Comparison of ENCODE assay signal across 8 cellular contexts in the genomic region with DNA sequence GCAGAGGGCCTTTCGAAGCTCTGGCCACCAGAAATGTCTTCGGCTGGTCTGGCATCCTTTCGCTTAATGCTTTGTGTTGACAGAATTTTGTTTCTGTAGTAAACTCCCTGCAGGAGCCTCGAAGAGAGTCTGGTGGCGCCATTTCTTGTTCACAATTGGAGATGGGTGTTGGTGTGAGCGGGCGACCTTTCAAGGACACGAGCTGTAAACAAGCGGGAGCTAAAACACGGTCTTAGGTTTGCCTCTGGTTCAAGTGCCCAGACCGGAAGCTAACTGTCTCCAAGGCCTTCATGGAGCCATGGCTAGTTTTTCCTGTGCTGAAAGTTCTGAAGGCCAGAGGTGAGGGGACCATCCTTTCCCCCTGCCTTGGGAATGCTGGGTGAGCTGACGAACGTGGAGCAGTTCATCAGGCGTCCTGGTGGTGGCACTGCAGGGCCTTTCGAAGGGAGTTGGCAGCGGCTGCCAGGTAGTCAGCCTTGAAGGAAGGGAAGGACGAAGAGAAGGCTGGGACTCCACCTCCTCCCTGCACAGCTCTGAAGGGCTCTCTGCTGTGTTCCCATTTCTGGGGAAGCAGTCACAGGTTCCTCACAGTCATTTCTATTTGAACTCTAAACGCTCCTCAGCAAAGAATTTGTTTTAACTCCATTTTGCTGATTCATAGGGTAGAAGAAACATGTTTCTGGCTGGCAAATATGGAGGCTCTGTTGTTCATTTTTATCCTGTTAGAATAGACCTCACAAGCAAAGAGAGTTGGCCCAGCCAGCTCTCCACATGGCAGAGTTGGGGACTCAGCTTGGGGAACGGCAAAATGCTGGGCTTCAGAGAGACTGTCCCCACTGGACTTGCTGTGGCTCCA. TPM values are rescaled to one million over a fixed set of nuclear protein-coding genes. Genes with fewer than 3 reads are reported as not detected.
DNase-seq lines count a peak whose midpoint lies in the region; ATAC-seq, FAIRE-seq and TF ChIP-seq lines count a peak whose summit lies in the region.

No MANE protein-coding gene starts in this region.

- no peaks in the 10 kb centered on the region for H3K36me3 ChIP-seq in thoracic aorta

- no peaks in the 10 kb centered on the region for H3K9me3 ChIP-seq in thoracic aorta

- H3K4me1 Mint-ChIP-seq in activated T-helper 2 cell treated with anti-CD3 and anti-CD28 coated beads, Interferon-gamma antibody, Interleukin-2, Interleukin-4, amounts not matched to agents 10 μg/mL and 5 μg/mL and 100 μg/mL, durations not matched to agents 14 hours and 24 hours and 36 hours (ENCODE audit: low read depth) = peaks cover 10% of the 10 kb centered on the region

- no peak overlapping the region for H3K4me3 Mint-ChIP-seq in activated T-helper 2 cell treated with anti-CD3 and anti-CD28 coated beads, Interferon-gamma antibody, Interleukin-2, Interleukin-4, amounts not matched to agents 10 μg/mL and 5 μg/mL and 100 μg/mL, durations not matched to agents 14 hours and 24 hours and 36 hours (ENCODE audit: low read depth)

- peaks cover 2% of the 10 kb centered on the region for H3K27me3 Mint-ChIP-seq in activated T-helper 2 cell treated with anti-CD3 and anti-CD28 coated beads, Interferon-gamma antibody, Interleukin-2, Interleukin-4, amounts not matched to agents 10 μg/mL and 5 μg/mL and 100 μg/mL, durations not matched to agents 14 hours and 24 hours and 36 hours (ENCODE audit: low read depth)

- no peak for FAIRE-seq in RCC 7860 (lab: Jason Lieb, UNC)

- peak; percentile 65 for ATAC-seq in GM19463 (IDR thresholded peaks at IDR 0.05; ENCODE audit: unreplicated experiment)
- ATAC-seq in omental fat pad (ENCODE audit: low FRiP score) = peak; percentile 82
- no peak for ATAC-seq in thoracic aorta (ENCODE audit: insufficient number of reproducible peaks, low FRiP score, low read depth)

- H3K27me3 ChIP-seq in thoracic aorta (replicated peaks; ENCODE audit: insufficient read depth) = no peaks in the 10 kb centered on the region

- no peaks in the 10 kb centered on the region for H3K9me3 Mint-ChIP-seq in activated T-helper 2 cell treated with anti-CD3 and anti-CD28 coated beads, Interferon-gamma antibody, Interleukin-2, Interleukin-4, amounts not matched to agents 10 μg/mL and 5 μg/mL and 100 μg/mL, durations not matched to agents 14 hours and 24 hours and 36 hours

- H3K4me1 ChIP-seq in thoracic aorta (ENCODE audit: control insufficient read depth in 1 of 2, low read depth in 2 of 2) = peaks cover 0 to 12% of the 10 kb centered on the region in 2 donors

- intact Hi-C loops in activated T-helper 2 cell treated with anti-CD3 and anti-CD28 coated beads, Interferon-gamma antibody, Interleukin-2, Interleukin-4, amounts not matched to agents 10 μg/mL and 5 μg/mL and 100 μg/mL, durations not matched to agents 14 hours and 24 hours and 36 hours (cut with micrococcal nuclease) = loop anchor here (1.0 to 10.0 kb wide), 5 partner anchors 184 to 649 kb away; partner anchors contain the start of gene GALNT2

- H3K4me3 ChIP-seq in fibroblast of villous mesenchyme (ENCODE audit: low read depth, low read length) (no peak overlapping the region), thoracic aorta (no peak overlapping the region)

- H3K36me3 Mint-ChIP-seq in activated T-helper 2 cell treated with anti-CD3 and anti-CD28 coated beads, Interferon-gamma antibody, Interleukin-2, Interleukin-4, amounts not matched to agents 10 μg/mL and 5 μg/mL and 100 μg/mL, durations not matched to agents 14 hours and 24 hours and 36 hours (ENCODE audit: low read depth) = peaks cover 46% of the 10 kb centered on the region

- H3K27ac ChIP-seq in thoracic aorta = no peak overlapping the region

- H3K27ac Mint-ChIP-seq in activated T-helper 2 cell treated with anti-CD3 and anti-CD28 coated beads, Interferon-gamma antibody, Interleukin-2, Interleukin-4, amounts not matched to agents 10 μg/mL and 5 μg/mL and 100 μg/mL, durations not matched to agents 14 hours and 24 hours and 36 hours = no peak overlapping the region

- TF ChIP-seq CTCF in fibroblast of villous mesenchyme (IDR thresholded peaks at IDR 0.05; ENCODE audit: insufficient read depth, low read depth, low read length) = peak; percentile 97
- peak in 1 of 3 donors; percentile 69 for TF ChIP-seq CTCF in omental fat pad (IDR thresholded peaks at IDR 0.05)
- TF ChIP-seq CTCF in thoracic aorta (IDR thresholded peaks at IDR 0.05) = peak; percentile 90

- no peak for TF ChIP-seq EP300 in Ishikawa (IDR thresholded peaks at IDR 0.05; ENCODE audit: borderline replicate concordance)

- peak; percentile 61 for DNase-seq in CD1c-positive myeloid dendritic cell (ENCODE audit: extremely low spot score)
- peak; percentile 18 for DNase-seq in RCC 7860 (ENCODE audit: low spot score)
- DNase-seq in activated T-helper 2 cell treated with anti-CD3 and anti-CD28 coated beads, Interferon-gamma antibody, Interleukin-2, Interleukin-4, amounts not matched to agents 10 μg/mL and 5 μg/mL and 100 μg/mL, durations not matched to agents 14 hours and 24 hours and 36 hours (ENCODE audit: low spot score) = peak; percentile 41
- peak; percentile 70 for DNase-seq in fibroblast of villous mesenchyme (ENCODE audit: low read depth)
- peak; percentile 54 for DNase-seq in omental fat pad (ENCODE audit: low spot score)
- DNase-seq in thoracic aorta (ENCODE audit: low spot score) = peak; percentile 29

- peak; percentile 93 for TF ChIP-seq RAD21 in Ishikawa (IDR thresholded peaks at IDR 0.05; ENCODE audit: low read depth)

TF ChIP-seq in Ishikawa, 13 proteins besides CTCF, POLR2A, EP300 and RAD21:
- TF ChIP-seq, protein P1, sequence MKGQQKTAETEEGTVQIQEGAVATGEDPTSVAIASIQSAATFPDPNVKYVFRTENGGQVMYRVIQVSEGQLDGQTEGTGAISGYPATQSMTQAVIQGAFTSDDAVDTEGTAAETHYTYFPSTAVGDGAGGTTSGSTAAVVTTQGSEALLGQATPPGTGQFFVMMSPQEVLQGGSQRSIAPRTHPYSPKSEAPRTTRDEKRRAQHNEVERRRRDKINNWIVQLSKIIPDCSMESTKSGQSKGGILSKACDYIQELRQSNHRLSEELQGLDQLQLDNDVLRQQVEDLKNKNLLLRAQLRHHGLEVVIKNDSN (IDR thresholded peaks at IDR 0.05) = no peak
- TF ChIP-seq NFIC (IDR thresholded peaks at IDR 0.05) = peak; percentile 26; the same call in 1 of the 2 replicates
- TF ChIP-seq TAF1 (IDR thresholded peaks at IDR 0.05; ENCODE audit: low read depth) = no peak
- TF ChIP-seq YY1 (IDR thresholded peaks at IDR 0.05; ENCODE audit: low read depth) = no peak
- TF ChIP-seq TEAD4 (IDR thresholded peaks at IDR 0.05) = no peak

RNA-seq across cellular contexts. Expression of gene URB2, which starts 35.2 kb away (rescaled TPM):
- 25.8 and 27.0 TPM in 2 replicates for total RNA-seq in activated T-helper 2 cell treated with anti-CD3 and anti-CD28 coated beads, Interferon-gamma antibody, Interleukin-2, Interleukin-4, amounts not matched to agents 10 μg/mL and 5 μg/mL and 100 μg/mL, durations not matched to agents 14 hours and 24 hours and 36 hours
- total RNA-seq in fibroblast of villous mesenchyme (10.3 and 14.7 TPM in 2 replicates), omental fat pad (10 to 100 TPM in 3 of 4 donors, 1 to 10 TPM in 1; 8.5 to 60.2 (median 17.1) TPM), thoracic aorta (10 to 100 TPM in 1 of 2 donors, 1 to 10 TPM in 1; 8.5 to 26.9 TPM)

RNA-seq across cellular contexts. Expression of gene TAF5L, which starts 35.3 kb away (rescaled TPM):
- total RNA-seq in activated T-helper 2 cell treated with anti-CD3 and anti-CD28 coated beads, Interferon-gamma antibody, Interleukin-2, Interleukin-4, amounts not matched to agents 10 μg/mL and 5 μg/mL and 100 μg/mL, durations not matched to agents 14 hours and 24 hours and 36 hours = 28.3 and 28.4 TPM in 2 replicates
- total RNA-seq in fibroblast of villous mesenchyme (20.9 and 24.2 TPM in 2 replicates), omental fat pad (10 to 100 TPM; 18.6 to 27.4 (median 20.5) TPM), thoracic aorta (10 to 100 TPM; 21.5 to 29.8 TPM)

Comparison
In these comparisons a context has a peak if more than half of its experiments do, and no peak if none do; other contexts are left out.
1. DNase-seq: peak in every context shown above with its lines; median percentile 70 in fibroblast of villous mesenchyme; 61 in CD1c-positive myeloid dendritic cell; 54 in omental fat pad; 41 in activated T-helper 2 cell treated with anti-CD3 and anti-CD28 coated beads, Interferon-gamma antibody, Interleukin-2, Interleukin-4, amounts not matched to agents 10 μg/mL and 5 μg/mL and 100 μg/mL, durations not matched to agents 14 hours and 24 hours and 36 hours; 29 in thoracic aorta; 18 in RCC 7860.